In genomic region chr17:1933875-1934715, GRCh38 we compare ENCODE assay signal across 19 cellular contexts.
"Had no signal": no experiment of that assay in that cellular context is flagged by ENCODE, and none has a peak within 500 bp of the region (broad histone marks: within the 10 kb centered on the region; RNA-seq: fewer than 3 reads in every experiment).

No MANE protein-coding gene starts in this region.

- H3K27me3 ChIP-seq: gastroesophageal sphincter, hepatocyte, right lobe of liver had no signal

- H3K4me3 Mint-ChIP-seq: natural killer cell; stimulated activated naive B cell treated with anti-CD40 and anti-IgM and Interleukin-4, amounts not matched to agents 10 μg/mL and 1 μg/mL and 100 μg/mL, for 72 hours; stimulated activated naive CD8-positive, alpha-beta T cell treated with anti-CD3 and anti-CD28 coated beads, Interleukin-15, amount 100 ng/mL, for 72 hours had no signal

- DNase-seq: central memory CD4-positive, alpha-beta T cell; effector memory CD4-positive, alpha-beta T cell; esophagus squamous epithelium; foreskin fibroblast; mammary epithelial cell; natural killer cell; psoas muscle; right lobe of liver; stimulated activated CD4-positive, alpha-beta T cell treated with anti-CD3 and anti-CD28 coated beads, Interleukin-2, amount 100 ng/mL, for 24 hours; stimulated activated CD4-positive, alpha-beta T cell treated with anti-CD3 and anti-CD28 coated beads, Interleukin-4, amount 100 ng/mL, for 4 hours; stimulated activated naive B cell treated with anti-CD40 and anti-IgM and Interleukin-4, amounts not matched to agents 10 μg/mL and 1 μg/mL and 100 μg/mL, for 72 hours; stimulated activated naive CD8-positive, alpha-beta T cell treated with anti-CD3 and anti-CD28 coated beads, Interleukin-15, amount 100 ng/mL, for 72 hours; transverse colon had no signal

- H3K36me3 Mint-ChIP-seq: natural killer cell; stimulated activated naive B cell treated with anti-CD40 and anti-IgM and Interleukin-4, amounts not matched to agents 10 μg/mL and 1 μg/mL and 100 μg/mL, for 72 hours had no signal

- FAIRE-seq: endometrium, islet of Langerhans had no signal

- H3K79me2 ChIP-seq: hepatocyte had no signal

- H3K4me3 ChIP-seq: coronary artery, esophagus squamous epithelium, gastroesophageal sphincter, hepatocyte, psoas muscle, right lobe of liver, thoracic aorta, transverse colon had no signal

- H3K36me3 ChIP-seq: gastroesophageal sphincter, right lobe of liver, thoracic aorta, transverse colon had no signal

- H2AFZ ChIP-seq: hepatocyte had no signal

- H3K27ac Mint-ChIP-seq: natural killer cell; stimulated activated naive B cell treated with anti-CD40 and anti-IgM and Interleukin-4, amounts not matched to agents 10 μg/mL and 1 μg/mL and 100 μg/mL, for 72 hours had no signal

- H3K4me1 Mint-ChIP-seq: natural killer cell; stimulated activated naive B cell treated with anti-CD40 and anti-IgM and Interleukin-4, amounts not matched to agents 10 μg/mL and 1 μg/mL and 100 μg/mL, for 72 hours; stimulated activated naive CD8-positive, alpha-beta T cell treated with anti-CD3 and anti-CD28 coated beads, Interleukin-15, amount 100 ng/mL, for 72 hours had no signal

- H3K9me3 ChIP-seq: esophagus squamous epithelium, gastroesophageal sphincter, psoas muscle, right lobe of liver, thoracic aorta, transverse colon had no signal

- H3K9me3 Mint-ChIP-seq: natural killer cell; stimulated activated naive B cell treated with anti-CD40 and anti-IgM and Interleukin-4, amounts not matched to agents 10 μg/mL and 1 μg/mL and 100 μg/mL, for 72 hours; stimulated activated naive CD8-positive, alpha-beta T cell treated with anti-CD3 and anti-CD28 coated beads, Interleukin-15, amount 100 ng/mL, for 72 hours had no signal

- H3K27me3 Mint-ChIP-seq: stimulated activated naive CD8-positive, alpha-beta T cell treated with anti-CD3 and anti-CD28 coated beads, Interleukin-15, amount 100 ng/mL, for 72 hours had no signal

- H3K27ac ChIP-seq: coronary artery, esophagus squamous epithelium, gastroesophageal sphincter, hepatocyte, psoas muscle, right lobe of liver, thoracic aorta, transverse colon had no signal

- H3K4me2 ChIP-seq: hepatocyte had no signal
